Comparison of ENCODE assay signal across 1 cellular context in genomic region chr1:154237435-154237834, GRCh38.
TF ChIP-seq lines count a peak whose summit lies in the region.

No MANE protein-coding gene starts in this region.

TF ChIP-seq in HepG2, 621 proteins besides CTCF, POLR2A, EP300 and RAD21 (continued from another document and continues in another):
- TF ChIP-seq, protein P1, sequence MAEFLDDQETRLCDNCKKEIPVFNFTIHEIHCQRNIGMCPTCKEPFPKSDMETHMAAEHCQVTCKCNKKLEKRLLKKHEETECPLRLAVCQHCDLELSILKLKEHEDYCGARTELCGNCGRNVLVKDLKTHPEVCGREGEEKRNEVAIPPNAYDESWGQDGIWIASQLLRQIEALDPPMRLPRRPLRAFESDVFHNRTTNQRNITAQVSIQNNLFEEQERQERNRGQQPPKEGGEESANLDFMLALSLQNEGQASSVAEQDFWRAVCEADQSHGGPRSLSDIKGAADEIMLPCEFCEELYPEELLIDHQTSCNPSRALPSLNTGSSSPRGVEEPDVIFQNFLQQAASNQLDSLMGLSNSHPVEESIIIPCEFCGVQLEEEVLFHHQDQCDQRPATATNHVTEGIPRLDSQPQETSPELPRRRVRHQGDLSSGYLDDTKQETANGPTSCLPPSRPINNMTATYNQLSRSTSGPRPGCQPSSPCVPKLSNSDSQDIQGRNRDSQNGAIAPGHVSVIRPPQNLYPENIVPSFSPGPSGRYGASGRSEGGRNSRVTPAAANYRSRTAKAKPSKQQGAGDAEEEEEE (CRISPR knock-in tag; IDR thresholded peaks at IDR 0.05; ENCODE audit: borderline replicate concordance), result no peak
- no peak for TF ChIP-seq ETV6 (CRISPR knock-in tag; conservative IDR thresholded peaks at IDR 0.05)
- TF ChIP-seq, protein P2, sequence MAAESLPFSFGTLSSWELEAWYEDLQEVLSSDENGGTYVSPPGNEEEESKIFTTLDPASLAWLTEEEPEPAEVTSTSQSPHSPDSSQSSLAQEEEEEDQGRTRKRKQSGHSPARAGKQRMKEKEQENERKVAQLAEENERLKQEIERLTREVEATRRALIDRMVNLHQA (CRISPR knock-in tag; IDR thresholded peaks at IDR 0.05), result no peak
- no peak for TF ChIP-seq NFIB (CRISPR knock-in tag; IDR thresholded peaks at IDR 0.05; ENCODE audit: borderline replicate concordance)
- TF ChIP-seq IKZF4 (CRISPR knock-in tag; IDR thresholded peaks at IDR 0.05; ENCODE audit: borderline replicate concordance, low read depth, not compliant biosample characterization), result no peak
- peak; percentile 69 for TF ChIP-seq ZFX (CRISPR knock-in tag; IDR thresholded peaks at IDR 0.05; ENCODE audit: low read depth)
- TF ChIP-seq ZNF274 (CRISPR knock-in tag; IDR thresholded peaks at IDR 0.05), result no peak
- no peak for TF ChIP-seq ZNF121 (CRISPR knock-in tag; IDR thresholded peaks at IDR 0.05)
- no peak for TF ChIP-seq CREB1 (IDR thresholded peaks at IDR 0.05)
- TF ChIP-seq CREB1 (CRISPR knock-in tag; IDR thresholded peaks at IDR 0.05), result peak; percentile 67
- TF ChIP-seq SAP130 (CRISPR knock-in tag; IDR thresholded peaks at IDR 0.05; ENCODE audit: low read depth), result peak; percentile 79
- no peak for TF ChIP-seq RBFOX2 (IDR thresholded peaks at IDR 0.05; ENCODE audit: low read depth, low read length)
- TF ChIP-seq POLR2AphosphoS2 (IDR thresholded peaks at IDR 0.05; ENCODE audit: low read depth, low read length), result no peak
- TF ChIP-seq RCOR2 (CRISPR knock-in tag; IDR thresholded peaks at IDR 0.05), result peak; percentile 59; the same call in 1 of the 2 replicates
- no peak for TF ChIP-seq ELF4 (CRISPR knock-in tag; IDR thresholded peaks at IDR 0.05; ENCODE audit: borderline replicate concordance)
- TF ChIP-seq NCOA1 (CRISPR knock-in tag; IDR thresholded peaks at IDR 0.05), result no peak
- no peak for TF ChIP-seq JUND (CRISPR knock-in tag; IDR thresholded peaks at IDR 0.05)
- no peak for TF ChIP-seq ZBTB2 (CRISPR knock-in tag; IDR thresholded peaks at IDR 0.05; ENCODE audit: low read depth)
- peak; percentile 81 for TF ChIP-seq CEBPG (CRISPR knock-in tag; IDR thresholded peaks at IDR 0.05)
- TF ChIP-seq GATAD2A (CRISPR knock-in tag; IDR thresholded peaks at IDR 0.05), result peak; percentile 86
- TF ChIP-seq FOXJ3 (CRISPR knock-in tag; IDR thresholded peaks at IDR 0.05; ENCODE audit: borderline replicate concordance), result peak; percentile 91
- TF ChIP-seq, protein P3, sequence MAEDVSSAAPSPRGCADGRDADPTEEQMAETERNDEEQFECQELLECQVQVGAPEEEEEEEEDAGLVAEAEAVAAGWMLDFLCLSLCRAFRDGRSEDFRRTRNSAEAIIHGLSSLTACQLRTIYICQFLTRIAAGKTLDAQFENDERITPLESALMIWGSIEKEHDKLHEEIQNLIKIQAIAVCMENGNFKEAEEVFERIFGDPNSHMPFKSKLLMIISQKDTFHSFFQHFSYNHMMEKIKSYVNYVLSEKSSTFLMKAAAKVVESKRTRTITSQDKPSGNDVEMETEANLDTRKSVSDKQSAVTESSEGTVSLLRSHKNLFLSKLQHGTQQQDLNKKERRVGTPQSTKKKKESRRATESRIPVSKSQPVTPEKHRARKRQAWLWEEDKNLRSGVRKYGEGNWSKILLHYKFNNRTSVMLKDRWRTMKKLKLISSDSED (CRISPR knock-in tag; IDR thresholded peaks at IDR 0.05), result no peak
- no peak for TF ChIP-seq MYNN (CRISPR knock-in tag; IDR thresholded peaks at IDR 0.05; ENCODE audit: low read depth)
- TF ChIP-seq RARA (CRISPR knock-in tag; IDR thresholded peaks at IDR 0.05), result peak; percentile 83
- no peak for TF ChIP-seq ZNF354B (CRISPR knock-in tag; IDR thresholded peaks at IDR 0.05)
- TF ChIP-seq, protein P4, sequence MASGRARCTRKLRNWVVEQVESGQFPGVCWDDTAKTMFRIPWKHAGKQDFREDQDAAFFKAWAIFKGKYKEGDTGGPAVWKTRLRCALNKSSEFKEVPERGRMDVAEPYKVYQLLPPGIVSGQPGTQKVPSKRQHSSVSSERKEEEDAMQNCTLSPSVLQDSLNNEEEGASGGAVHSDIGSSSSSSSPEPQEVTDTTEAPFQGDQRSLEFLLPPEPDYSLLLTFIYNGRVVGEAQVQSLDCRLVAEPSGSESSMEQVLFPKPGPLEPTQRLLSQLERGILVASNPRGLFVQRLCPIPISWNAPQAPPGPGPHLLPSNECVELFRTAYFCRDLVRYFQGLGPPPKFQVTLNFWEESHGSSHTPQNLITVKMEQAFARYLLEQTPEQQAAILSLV (CRISPR knock-in tag; IDR thresholded peaks at IDR 0.05; ENCODE audit: borderline replicate concordance), result no peak
- TF ChIP-seq SP140L (CRISPR knock-in tag; IDR thresholded peaks at IDR 0.05; ENCODE audit: borderline replicate concordance), result no peak
- no peak for TF ChIP-seq ZNF768 (CRISPR knock-in tag; IDR thresholded peaks at IDR 0.05)
- TF ChIP-seq, protein P5, sequence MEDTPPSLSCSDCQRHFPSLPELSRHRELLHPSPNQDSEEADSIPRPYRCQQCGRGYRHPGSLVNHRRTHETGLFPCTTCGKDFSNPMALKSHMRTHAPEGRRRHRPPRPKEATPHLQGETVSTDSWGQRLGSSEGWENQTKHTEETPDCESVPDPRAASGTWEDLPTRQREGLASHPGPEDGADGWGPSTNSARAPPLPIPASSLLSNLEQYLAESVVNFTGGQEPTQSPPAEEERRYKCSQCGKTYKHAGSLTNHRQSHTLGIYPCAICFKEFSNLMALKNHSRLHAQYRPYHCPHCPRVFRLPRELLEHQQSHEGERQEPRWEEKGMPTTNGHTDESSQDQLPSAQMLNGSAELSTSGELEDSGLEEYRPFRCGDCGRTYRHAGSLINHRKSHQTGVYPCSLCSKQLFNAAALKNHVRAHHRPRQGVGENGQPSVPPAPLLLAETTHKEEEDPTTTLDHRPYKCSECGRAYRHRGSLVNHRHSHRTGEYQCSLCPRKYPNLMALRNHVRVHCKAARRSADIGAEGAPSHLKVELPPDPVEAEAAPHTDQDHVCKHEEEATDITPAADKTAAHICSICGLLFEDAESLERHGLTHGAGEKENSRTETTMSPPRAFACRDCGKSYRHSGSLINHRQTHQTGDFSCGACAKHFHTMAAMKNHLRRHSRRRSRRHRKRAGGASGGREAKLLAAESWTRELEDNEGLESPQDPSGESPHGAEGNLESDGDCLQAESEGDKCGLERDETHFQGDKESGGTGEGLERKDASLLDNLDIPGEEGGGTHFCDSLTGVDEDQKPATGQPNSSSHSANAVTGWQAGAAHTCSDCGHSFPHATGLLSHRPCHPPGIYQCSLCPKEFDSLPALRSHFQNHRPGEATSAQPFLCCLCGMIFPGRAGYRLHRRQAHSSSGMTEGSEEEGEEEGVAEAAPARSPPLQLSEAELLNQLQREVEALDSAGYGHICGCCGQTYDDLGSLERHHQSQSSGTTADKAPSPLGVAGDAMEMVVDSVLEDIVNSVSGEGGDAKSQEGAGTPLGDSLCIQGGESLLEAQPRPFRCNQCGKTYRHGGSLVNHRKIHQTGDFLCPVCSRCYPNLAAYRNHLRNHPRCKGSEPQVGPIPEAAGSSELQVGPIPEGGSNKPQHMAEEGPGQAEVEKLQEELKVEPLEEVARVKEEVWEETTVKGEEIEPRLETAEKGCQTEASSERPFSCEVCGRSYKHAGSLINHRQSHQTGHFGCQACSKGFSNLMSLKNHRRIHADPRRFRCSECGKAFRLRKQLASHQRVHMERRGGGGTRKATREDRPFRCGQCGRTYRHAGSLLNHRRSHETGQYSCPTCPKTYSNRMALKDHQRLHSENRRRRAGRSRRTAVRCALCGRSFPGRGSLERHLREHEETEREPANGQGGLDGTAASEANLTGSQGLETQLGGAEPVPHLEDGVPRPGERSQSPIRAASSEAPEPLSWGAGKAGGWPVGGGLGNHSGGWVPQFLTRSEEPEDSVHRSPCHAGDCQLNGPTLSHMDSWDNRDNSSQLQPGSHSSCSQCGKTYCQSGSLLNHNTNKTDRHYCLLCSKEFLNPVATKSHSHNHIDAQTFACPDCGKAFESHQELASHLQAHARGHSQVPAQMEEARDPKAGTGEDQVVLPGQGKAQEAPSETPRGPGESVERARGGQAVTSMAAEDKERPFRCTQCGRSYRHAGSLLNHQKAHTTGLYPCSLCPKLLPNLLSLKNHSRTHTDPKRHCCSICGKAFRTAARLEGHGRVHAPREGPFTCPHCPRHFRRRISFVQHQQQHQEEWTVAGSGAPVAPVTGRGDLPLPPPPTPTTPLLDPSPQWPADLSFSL (CRISPR knock-in tag; IDR thresholded peaks at IDR 0.05), result no peak
- TF ChIP-seq MAFK (conservative IDR thresholded peaks at IDR 0.05 in 1 of 2, IDR thresholded peaks at IDR 0.05 in 1 of 2; ENCODE audit: low read length in 2 of 2), result no peak
- peak; percentile 82 for TF ChIP-seq FOXK2 (IDR thresholded peaks at IDR 0.05)
- no peak for TF ChIP-seq HCFC1 (IDR thresholded peaks at IDR 0.05; ENCODE audit: low read depth, low read length)
- no peak for TF ChIP-seq MATR3 (CRISPR knock-in tag; IDR thresholded peaks at IDR 0.05)
- no peak for TF ChIP-seq IRX3 (CRISPR knock-in tag; IDR thresholded peaks at IDR 0.05; ENCODE audit: borderline replicate concordance, low read depth)
- TF ChIP-seq, protein P6, sequence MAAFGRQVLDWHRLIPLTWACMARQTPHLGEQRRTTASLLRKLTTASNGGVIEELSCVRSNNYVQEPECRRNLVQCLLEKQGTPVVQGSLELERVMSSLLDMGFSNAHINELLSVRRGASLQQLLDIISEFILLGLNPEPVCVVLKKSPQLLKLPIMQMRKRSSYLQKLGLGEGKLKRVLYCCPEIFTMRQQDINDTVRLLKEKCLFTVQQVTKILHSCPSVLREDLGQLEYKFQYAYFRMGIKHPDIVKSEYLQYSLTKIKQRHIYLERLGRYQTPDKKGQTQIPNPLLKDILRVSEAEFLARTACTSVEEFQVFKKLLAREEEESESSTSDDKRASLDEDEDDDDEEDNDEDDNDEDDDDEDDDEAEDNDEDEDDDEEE (CRISPR knock-in tag; IDR thresholded peaks at IDR 0.05), result no peak
- no peak for TF ChIP-seq ZFP36L2 (CRISPR knock-in tag; IDR thresholded peaks at IDR 0.05)
- no peak for TF ChIP-seq ATF4 (CRISPR knock-in tag; IDR thresholded peaks at IDR 0.05)
- TF ChIP-seq ZFAT (CRISPR knock-in tag; conservative IDR thresholded peaks at IDR 0.05), result no peak
- TF ChIP-seq ZNF331 (CRISPR knock-in tag; IDR thresholded peaks at IDR 0.05), result 0 out of 2 replicates have a peak, but pooled peaks have one; percentile 66
- TF ChIP-seq, protein P7, sequence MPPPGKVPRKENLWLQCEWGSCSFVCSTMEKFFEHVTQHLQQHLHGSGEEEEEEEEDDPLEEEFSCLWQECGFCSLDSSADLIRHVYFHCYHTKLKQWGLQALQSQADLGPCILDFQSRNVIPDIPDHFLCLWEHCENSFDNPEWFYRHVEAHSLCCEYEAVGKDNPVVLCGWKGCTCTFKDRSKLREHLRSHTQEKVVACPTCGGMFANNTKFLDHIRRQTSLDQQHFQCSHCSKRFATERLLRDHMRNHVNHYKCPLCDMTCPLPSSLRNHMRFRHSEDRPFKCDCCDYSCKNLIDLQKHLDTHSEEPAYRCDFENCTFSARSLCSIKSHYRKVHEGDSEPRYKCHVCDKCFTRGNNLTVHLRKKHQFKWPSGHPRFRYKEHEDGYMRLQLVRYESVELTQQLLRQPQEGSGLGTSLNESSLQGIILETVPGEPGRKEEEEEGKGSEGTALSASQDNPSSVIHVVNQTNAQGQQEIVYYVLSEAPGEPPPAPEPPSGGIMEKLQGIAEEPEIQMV (CRISPR knock-in tag; IDR thresholded peaks at IDR 0.05; ENCODE audit: low read depth), result no peak
- no peak for TF ChIP-seq ZNF720 (CRISPR knock-in tag; IDR thresholded peaks at IDR 0.05)
- no peak for TF ChIP-seq HMGA1 (CRISPR knock-in tag; conservative IDR thresholded peaks at IDR 0.05)
- TF ChIP-seq, protein P8, sequence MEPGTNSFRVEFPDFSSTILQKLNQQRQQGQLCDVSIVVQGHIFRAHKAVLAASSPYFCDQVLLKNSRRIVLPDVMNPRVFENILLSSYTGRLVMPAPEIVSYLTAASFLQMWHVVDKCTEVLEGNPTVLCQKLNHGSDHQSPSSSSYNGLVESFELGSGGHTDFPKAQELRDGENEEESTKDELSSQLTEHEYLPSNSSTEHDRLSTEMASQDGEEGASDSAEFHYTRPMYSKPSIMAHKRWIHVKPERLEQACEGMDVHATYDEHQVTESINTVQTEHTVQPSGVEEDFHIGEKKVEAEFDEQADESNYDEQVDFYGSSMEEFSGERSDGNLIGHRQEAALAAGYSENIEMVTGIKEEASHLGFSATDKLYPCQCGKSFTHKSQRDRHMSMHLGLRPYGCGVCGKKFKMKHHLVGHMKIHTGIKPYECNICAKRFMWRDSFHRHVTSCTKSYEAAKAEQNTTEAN (CRISPR knock-in tag; conservative IDR thresholded peaks at IDR 0.05), result 0 out of 2 replicates have a peak, but pooled peaks have one; percentile 20
- no peak for TF ChIP-seq SNRNP70 (IDR thresholded peaks at IDR 0.05; ENCODE audit: low read depth, low read length)
- TF ChIP-seq FOXA1 (IDR thresholded peaks at IDR 0.05), result no peak
- peak; percentile 65 for TF ChIP-seq FOXA1 (CRISPR knock-in tag; IDR thresholded peaks at IDR 0.05)
- TF ChIP-seq, protein P9, sequence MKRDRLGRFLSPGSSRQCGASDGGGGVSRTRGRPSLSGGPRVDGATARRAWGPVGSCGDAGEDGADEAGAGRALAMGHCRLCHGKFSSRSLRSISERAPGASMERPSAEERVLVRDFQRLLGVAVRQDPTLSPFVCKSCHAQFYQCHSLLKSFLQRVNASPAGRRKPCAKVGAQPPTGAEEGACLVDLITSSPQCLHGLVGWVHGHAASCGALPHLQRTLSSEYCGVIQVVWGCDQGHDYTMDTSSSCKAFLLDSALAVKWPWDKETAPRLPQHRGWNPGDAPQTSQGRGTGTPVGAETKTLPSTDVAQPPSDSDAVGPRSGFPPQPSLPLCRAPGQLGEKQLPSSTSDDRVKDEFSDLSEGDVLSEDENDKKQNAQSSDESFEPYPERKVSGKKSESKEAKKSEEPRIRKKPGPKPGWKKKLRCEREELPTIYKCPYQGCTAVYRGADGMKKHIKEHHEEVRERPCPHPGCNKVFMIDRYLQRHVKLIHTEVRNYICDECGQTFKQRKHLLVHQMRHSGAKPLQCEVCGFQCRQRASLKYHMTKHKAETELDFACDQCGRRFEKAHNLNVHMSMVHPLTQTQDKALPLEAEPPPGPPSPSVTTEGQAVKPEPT (CRISPR knock-in tag; IDR thresholded peaks at IDR 0.05; ENCODE audit: low read depth), result no peak
